Comparison of ENCODE assay signal across 9 cellular contexts in genomic region chr12:58920956-58921861, GRCh38. TPM values are rescaled to one million over a fixed set of nuclear protein-coding genes. Genes with fewer than 3 reads are reported as not detected.
A peak's percentile ranks its signal among the peaks of the same experiment; 100 is the strongest.
DNase-seq lines count a peak whose midpoint lies in the region; ATAC-seq and TF ChIP-seq lines count a peak whose summit lies in the region.
"Had no signal": no experiment of that assay in that cellular context is flagged by ENCODE, and none has a peak within 500 bp of the region (broad histone marks: within the 10 kb centered on the region; RNA-seq: fewer than 3 reads in every experiment).

No MANE protein-coding gene starts in this region.

- peak overlapping the region; percentile 76 to 98 (median 93) for H3K27ac ChIP-seq in Peyer's patch

- peak overlapping the region; percentile 98 for H3K27ac Mint-ChIP-seq in progenitor cell of endocrine pancreas

- no peaks in the 10 kb centered on the region for H3K27me3 Mint-ChIP-seq in progenitor cell of endocrine pancreas

- H3K4me1 ChIP-seq in ES-I3 (ENCODE audit: insufficient read depth, low read length): peaks cover 21% of the 10 kb centered on the region
- peaks cover 0 to 11% (median 0%) of the 10 kb centered on the region in 4 donors for H3K4me1 ChIP-seq in Peyer's patch

- no peak for TF ChIP-seq CTCF in Peyer's patch (IDR thresholded peaks at IDR 0.05)
- TF ChIP-seq CTCF in fibroblast of mammary gland (conservative IDR thresholded peaks at IDR 0.05; ENCODE audit: control insufficient read depth, insufficient read depth, low read depth, low read length): no peak
- TF ChIP-seq CTCF in progenitor cell of endocrine pancreas (IDR thresholded peaks at IDR 0.05; ENCODE audit: unreplicated experiment): no peak

- H3K36me3 ChIP-seq in ES-I3 (ENCODE audit: insufficient read depth, low read length): no peaks in the 10 kb centered on the region
- no peaks in the 10 kb centered on the region for H3K36me3 ChIP-seq in Peyer's patch

- no peaks in the 10 kb centered on the region for H3K36me3 Mint-ChIP-seq in progenitor cell of endocrine pancreas (ENCODE audit: insufficient read depth)

- H3K27me3 ChIP-seq in Peyer's patch: no peaks in the 10 kb centered on the region

- TF ChIP-seq POLR2A in Peyer's patch (IDR thresholded peaks at IDR 0.05): no peak

- H3K4me3 ChIP-seq in Peyer's patch (peak overlapping the region in 2 of 4 donors; percentile 83 to 85), fibroblast of mammary gland (ENCODE audit: control insufficient read depth, low read depth, low read length) (peak overlapping the region; percentile 83)

- no peak for ATAC-seq in GM18868 (IDR thresholded peaks at IDR 0.05; ENCODE audit: unreplicated experiment)

- H3K4me1 Mint-ChIP-seq in progenitor cell of endocrine pancreas (ENCODE audit: low read depth): peaks cover 61% of the 10 kb centered on the region

- H3K9me3 ChIP-seq in ES-I3 (ENCODE audit: control insufficient read depth, insufficient read depth, low read length) (no peaks in the 10 kb centered on the region), Peyer's patch (no peaks in the 10 kb centered on the region)

- H3K9ac ChIP-seq in ES-I3 (ENCODE audit: low read depth, low read length): peak overlapping the region; percentile 96

- peak overlapping the region; percentile 90 for H3K4me3 Mint-ChIP-seq in progenitor cell of endocrine pancreas (ENCODE audit: low read depth)

- no peaks in the 10 kb centered on the region for H3K9me3 Mint-ChIP-seq in progenitor cell of endocrine pancreas (ENCODE audit: low read depth)

- DNase-seq in Peyer's patch (peak in 1 of 3 donors; percentile 50), fibroblast of mammary gland (ENCODE audit: low read depth) (no peak), progenitor cell of endocrine pancreas (ENCODE audit: low spot score, unreplicated experiment) (no peak), COR-L47 (lab: John Stamatoyannopoulos, UW) (no peak), amniotic stem cell (lab: John Stamatoyannopoulos, UW) (no peak), NCI-H510A (lab: John Stamatoyannopoulos, UW) (no peak)
- DNase-seq: activated CD4-positive, alpha-beta T cell treated with anti-CD3 and anti-CD28 coated beads, Interleukin-2, amount 50 U/mL, for 4 hours had no signal

RNA-seq across cellular contexts. Expression of gene LRIG3, which starts 0.9 kb away (rescaled TPM):
- total RNA-seq in Peyer's patch (100 to 1,000 TPM in 1 of 4 donors, 10 to 100 TPM in 3; 56.9 to 136 (median 69.8) TPM), progenitor cell of endocrine pancreas (75.3 and 94.4 TPM in 2 replicates)
